27 cellular contexts compared by ENCODE assay signal in genomic region chr5:112693301-112693700, GRCh38.
"Had no signal": no experiment of that assay in that cellular context is flagged by ENCODE, and none has a peak within 500 bp of the region (broad histone marks: within the 10 kb centered on the region; RNA-seq: fewer than 3 reads in every experiment).

No MANE protein-coding gene starts in this region.

- H2AFZ ChIP-seq: neural progenitor cell had no signal

- H3K4me1 ChIP-seq: pancreas, prostate gland, right lobe of liver, spleen, suprapubic skin, testis, tibial artery, transverse colon, upper lobe of right lung, uterus had no signal

- H3K27me3 ChIP-seq: neural progenitor cell, pancreas, right lobe of liver, sigmoid colon, spleen, suprapubic skin, testis, tibial artery, transverse colon, upper lobe of right lung, uterus had no signal

- H3K36me3 ChIP-seq: neural progenitor cell, pancreas, prostate gland, right lobe of liver, sigmoid colon, spleen, suprapubic skin, tibial artery, transverse colon, upper lobe of right lung, uterus had no signal

- DNase-seq: naive thymus-derived CD4-positive, alpha-beta T cell; natural killer cell; occipital lobe; pancreas; right cardiac atrium; right lobe of liver; sigmoid colon; spleen; stimulated activated CD4-positive, alpha-beta T cell treated with anti-CD3 and anti-CD28 coated beads, Interleukin-12 subunit alpha, Interleukin-12 subunit beta, amount 100 ng/mL, for 4 hours; stimulated activated CD4-positive, alpha-beta T cell treated with anti-CD3 and anti-CD28 coated beads, Interleukin-1b, Interleukin-23, amount 100 ng/mL, for 48 hours; stimulated activated CD4-positive, alpha-beta T cell treated with anti-CD3 and anti-CD28 coated beads, Interleukin-4, amount 100 ng/mL, for 1 hour; stimulated activated CD4-positive, alpha-beta T cell treated with anti-CD3 and anti-CD28 coated beads, Interleukin-4, amount 100 ng/mL, for 4 hours; stimulated activated CD8-positive, alpha-beta memory T cell treated with anti-CD3 and anti-CD28 coated beads, Interleukin-4, amount 100 ng/mL, for 48 hours; stimulated activated naive CD4-positive, alpha-beta T cell; stimulated activated naive CD8-positive, alpha-beta T cell treated with anti-CD3 and anti-CD28 coated beads, Interleukin-15, amount 100 ng/mL, for 72 hours; stimulated activated naive CD8-positive, alpha-beta T cell treated with anti-CD3 and anti-CD28 coated beads, Interleukin-15, Interleukin-2, amounts not matched to agents 100 U/mL and 50 U/mL, for 24 hours; substantia nigra; testis; tibial artery; transverse colon; upper lobe of right lung; uterus had no signal

- H3K9me3 ChIP-seq: pancreas, prostate gland, right lobe of liver, sigmoid colon, spleen, suprapubic skin, testis, tibial artery, transverse colon, upper lobe of right lung, uterus had no signal

- H3K4me2 ChIP-seq: neural progenitor cell, smooth muscle cell had no signal

- H3K4me3 ChIP-seq: neural progenitor cell, pancreas, prostate gland, right lobe of liver, sigmoid colon, skin epidermis, smooth muscle cell, spleen, suprapubic skin, testis, tibial artery, transverse colon, upper lobe of right lung, uterus had no signal

- H3K9ac ChIP-seq: neural progenitor cell had no signal

- ATAC-seq: naive thymus-derived CD4-positive, alpha-beta T cell; natural killer cell; pancreas; right cardiac atrium; right lobe of liver; stimulated activated naive CD8-positive, alpha-beta T cell treated with anti-CD3 and anti-CD28 coated beads, Interleukin-15, amount 100 ng/mL, for 72 hours; stimulated activated naive CD8-positive, alpha-beta T cell treated with anti-CD3 and anti-CD28 coated beads, Interleukin-15, Interleukin-2, amounts not matched to agents 100 U/mL and 50 U/mL, for 24 hours; upper lobe of right lung had no signal

- H3K27ac ChIP-seq: neural progenitor cell, pancreas, prostate gland, right lobe of liver, sigmoid colon, skin epidermis, spleen, suprapubic skin, testis, tibial artery, transverse colon, upper lobe of right lung, uterus had no signal
